In genomic region chr2:101120124-101120996, GRCh38 we compare ENCODE assay signal across 8 cellular contexts. TPM values are rescaled to one million over a fixed set of nuclear protein-coding genes. Genes with fewer than 3 reads are reported as not detected.
DNase-seq lines count a peak whose midpoint lies in the region; ATAC-seq, FAIRE-seq and TF ChIP-seq lines count a peak whose summit lies in the region.

No MANE protein-coding gene starts in this region.

- H3K27ac ChIP-seq in adrenal gland, result peak overlapping the region in 3 of 5 donors; percentile 50 to 77 (median 60)
- H3K27ac ChIP-seq in right cardiac atrium (ENCODE audit: low read length), result peak overlapping the region; percentile 95
- H3K27ac ChIP-seq in stomach smooth muscle (ENCODE audit: low read length), result peak overlapping the region; percentile 18

- H3K9ac ChIP-seq in stomach smooth muscle (ENCODE audit: low read length in 2 of 2), result no peak overlapping the region

- peak in 1 of 2 donors; percentile 50 for TF ChIP-seq POLR2A in adrenal gland (IDR thresholded peaks at IDR 0.05)

- H3K4me1 ChIP-seq in adrenal gland (replicated peaks in 1 of 2) (peaks cover 12 to 47% of the 10 kb centered on the region in 2 donors), right cardiac atrium (ENCODE audit: control insufficient read depth, insufficient read depth, low read length) (peaks cover 45% of the 10 kb centered on the region), stomach smooth muscle (ENCODE audit: control insufficient read depth, insufficient read depth, low read length) (peaks cover 47% of the 10 kb centered on the region)

- H3K36me3 ChIP-seq in adrenal gland (replicated peaks in 1 of 2), result no peaks in the 10 kb centered on the region
- no peaks in the 10 kb centered on the region for H3K36me3 ChIP-seq in stomach smooth muscle (ENCODE audit: control insufficient read depth in 2 of 2, insufficient read depth in 2 of 2, low read length in 2 of 2)

- DNase-seq in HTR-8/SVneo (ENCODE audit: insufficient read length, low spot score) (peak; percentile 38), adrenal gland (peak; percentile 84 to 98 (median 93)), right cardiac atrium (peak; percentile 75 to 88 (median 86)), NCI-H345 (lab: John Stamatoyannopoulos, UW) (no peak), epidermal melanocyte (ENCODE audit: insufficient read length, low spot score) (no peak), NCI-H2107 treated with DMSO at 0.1 percent for 48 hours (lab: John Stamatoyannopoulos, UW; ENCODE audit: unreplicated experiment) (no peak)
- DNase-seq in activated CD4-positive, alpha-beta T cell treated with anti-CD3 and anti-CD28 coated beads for 1 hour, result no peak

- FAIRE-seq in HTR-8/SVneo (lab: Jason Lieb, UNC), result no peak

- peak; percentile 90 for ATAC-seq in right cardiac atrium

- WGBS in adrenal gland, 4 donors, result 41 to 53% (median 52%) methylated on average over 9 to 11 of the region's 11 CpGs
- 61% methylated on average over 11 of the region's 11 CpGs for WGBS in right cardiac atrium

- no peak overlapping the region for H3K4me3 ChIP-seq in adrenal gland
- no peak overlapping the region for H3K4me3 ChIP-seq in right cardiac atrium (ENCODE audit: low read length)
- peak overlapping the region in 1 of 2 donors; percentile 47 for H3K4me3 ChIP-seq in stomach smooth muscle (ENCODE audit: low read length in 2 of 2)

- TF ChIP-seq CTCF in adrenal gland (IDR thresholded peaks at IDR 0.05), result no peak

- H3K27me3 ChIP-seq in adrenal gland (no peaks in the 10 kb centered on the region), right cardiac atrium (ENCODE audit: control insufficient read depth, insufficient read depth) (no peaks in the 10 kb centered on the region), stomach smooth muscle (ENCODE audit: control insufficient read depth in 1 of 2, insufficient read depth in 2 of 2, low read length in 2 of 2) (no peaks in the 10 kb centered on the region)

- H3K9me3 ChIP-seq in adrenal gland (replicated peaks in 1 of 3) (no peaks in the 10 kb centered on the region), right cardiac atrium (ENCODE audit: control insufficient read depth, low read length) (no peaks in the 10 kb centered on the region), stomach smooth muscle (ENCODE audit: control insufficient read depth in 2 of 2, low read length in 2 of 2) (no peaks in the 10 kb centered on the region)

- intact Hi-C loops in adrenal gland (cut with DNase I) (no loop called here), right cardiac atrium (cut with DNase I) (no loop called here)

RNA-seq across cellular contexts. Expression of gene TBC1D8, which starts 30.8 kb away (rescaled TPM):
- total RNA-seq in adrenal gland, result 10 to 100 TPM in 5 of 8 donors, 1 to 10 TPM in 3; 7.6 to 17.2 (median 10.8) TPM
- polyA plus RNA-seq in adrenal gland, result 10 to 100 TPM in 2 of 3 donors, 1 to 10 TPM in 1; 7.8 to 13.6 (median 12.2) TPM
- total RNA-seq in right cardiac atrium, result 10 to 100 TPM; 42.3 to 79.5 (median 52.2) TPM
- 36.4 TPM for polyA plus RNA-seq in right cardiac atrium

Comparison
In these comparisons a context has a peak if more than half of its experiments do, and no peak if none do; other contexts are left out.
1. DNase-seq: peak in HTR-8/SVneo (single experiment), adrenal gland (7 of 7) and right cardiac atrium (3 of 3); none in activated CD4-positive, alpha-beta T cell treated with anti-CD3 and anti-CD28 coated beads for 1 hour (single experiment), NCI-H345 (single experiment), epidermal melanocyte (single experiment) and NCI-H2107 treated with DMSO at 0.1 percent for 48 hours (single experiment).
2. H3K27ac ChIP-seq: peak in every context shown above with its lines; median percentile 95 in right cardiac atrium; 60 in adrenal gland; 18 in stomach smooth muscle.